ENCODE assay signal across 3 cellular contexts in the genomic region with DNA sequence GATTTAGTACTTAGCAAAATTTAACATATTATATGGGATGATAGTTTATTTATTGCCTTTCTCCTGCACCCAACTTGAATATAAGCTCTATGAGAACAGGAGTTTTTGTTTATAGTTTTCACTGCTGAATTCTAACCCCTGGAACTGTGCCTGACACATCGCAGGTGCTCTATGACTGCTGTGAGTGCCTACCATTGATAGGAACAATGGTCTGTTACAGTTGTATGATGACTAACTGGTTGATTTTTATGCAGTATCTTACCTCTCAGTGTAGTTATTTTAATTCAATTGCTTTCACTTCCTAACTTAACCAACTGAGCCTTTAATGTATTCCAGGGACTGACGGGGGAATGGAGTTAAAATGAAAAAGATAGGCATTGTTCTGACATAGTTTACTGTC.
TF ChIP-seq lines count a peak whose summit lies in the region.

No MANE protein-coding gene starts in this region.

TF ChIP-seq in SK-N-SH, 30 proteins besides CTCF, POLR2A, EP300 and RAD21 (continued from another document):
- TF ChIP-seq, protein P1, sequence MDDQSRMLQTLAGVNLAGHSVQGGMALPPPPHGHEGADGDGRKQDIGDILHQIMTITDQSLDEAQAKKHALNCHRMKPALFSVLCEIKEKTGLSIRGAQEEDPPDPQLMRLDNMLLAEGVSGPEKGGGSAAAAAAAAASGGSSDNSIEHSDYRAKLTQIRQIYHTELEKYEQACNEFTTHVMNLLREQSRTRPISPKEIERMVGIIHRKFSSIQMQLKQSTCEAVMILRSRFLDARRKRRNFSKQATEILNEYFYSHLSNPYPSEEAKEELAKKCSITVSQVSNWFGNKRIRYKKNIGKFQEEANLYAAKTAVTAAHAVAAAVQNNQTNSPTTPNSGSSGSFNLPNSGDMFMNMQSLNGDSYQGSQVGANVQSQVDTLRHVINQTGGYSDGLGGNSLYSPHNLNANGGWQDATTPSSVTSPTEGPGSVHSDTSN (IDR thresholded peaks at IDR 0.05), result no peak
- TF ChIP-seq NRF1 (IDR thresholded peaks at IDR 0.05; ENCODE audit: low read depth, low read length) (no peak), JUND (IDR thresholded peaks at IDR 0.05) (no peak)
TF ChIP-seq in SK-N-SH: peak in this region for 0.

TF ChIP-seq in GM23338, 12 proteins besides CTCF, POLR2A, EP300 and RAD21 (continued from another document):
- TF ChIP-seq, protein P2, sequence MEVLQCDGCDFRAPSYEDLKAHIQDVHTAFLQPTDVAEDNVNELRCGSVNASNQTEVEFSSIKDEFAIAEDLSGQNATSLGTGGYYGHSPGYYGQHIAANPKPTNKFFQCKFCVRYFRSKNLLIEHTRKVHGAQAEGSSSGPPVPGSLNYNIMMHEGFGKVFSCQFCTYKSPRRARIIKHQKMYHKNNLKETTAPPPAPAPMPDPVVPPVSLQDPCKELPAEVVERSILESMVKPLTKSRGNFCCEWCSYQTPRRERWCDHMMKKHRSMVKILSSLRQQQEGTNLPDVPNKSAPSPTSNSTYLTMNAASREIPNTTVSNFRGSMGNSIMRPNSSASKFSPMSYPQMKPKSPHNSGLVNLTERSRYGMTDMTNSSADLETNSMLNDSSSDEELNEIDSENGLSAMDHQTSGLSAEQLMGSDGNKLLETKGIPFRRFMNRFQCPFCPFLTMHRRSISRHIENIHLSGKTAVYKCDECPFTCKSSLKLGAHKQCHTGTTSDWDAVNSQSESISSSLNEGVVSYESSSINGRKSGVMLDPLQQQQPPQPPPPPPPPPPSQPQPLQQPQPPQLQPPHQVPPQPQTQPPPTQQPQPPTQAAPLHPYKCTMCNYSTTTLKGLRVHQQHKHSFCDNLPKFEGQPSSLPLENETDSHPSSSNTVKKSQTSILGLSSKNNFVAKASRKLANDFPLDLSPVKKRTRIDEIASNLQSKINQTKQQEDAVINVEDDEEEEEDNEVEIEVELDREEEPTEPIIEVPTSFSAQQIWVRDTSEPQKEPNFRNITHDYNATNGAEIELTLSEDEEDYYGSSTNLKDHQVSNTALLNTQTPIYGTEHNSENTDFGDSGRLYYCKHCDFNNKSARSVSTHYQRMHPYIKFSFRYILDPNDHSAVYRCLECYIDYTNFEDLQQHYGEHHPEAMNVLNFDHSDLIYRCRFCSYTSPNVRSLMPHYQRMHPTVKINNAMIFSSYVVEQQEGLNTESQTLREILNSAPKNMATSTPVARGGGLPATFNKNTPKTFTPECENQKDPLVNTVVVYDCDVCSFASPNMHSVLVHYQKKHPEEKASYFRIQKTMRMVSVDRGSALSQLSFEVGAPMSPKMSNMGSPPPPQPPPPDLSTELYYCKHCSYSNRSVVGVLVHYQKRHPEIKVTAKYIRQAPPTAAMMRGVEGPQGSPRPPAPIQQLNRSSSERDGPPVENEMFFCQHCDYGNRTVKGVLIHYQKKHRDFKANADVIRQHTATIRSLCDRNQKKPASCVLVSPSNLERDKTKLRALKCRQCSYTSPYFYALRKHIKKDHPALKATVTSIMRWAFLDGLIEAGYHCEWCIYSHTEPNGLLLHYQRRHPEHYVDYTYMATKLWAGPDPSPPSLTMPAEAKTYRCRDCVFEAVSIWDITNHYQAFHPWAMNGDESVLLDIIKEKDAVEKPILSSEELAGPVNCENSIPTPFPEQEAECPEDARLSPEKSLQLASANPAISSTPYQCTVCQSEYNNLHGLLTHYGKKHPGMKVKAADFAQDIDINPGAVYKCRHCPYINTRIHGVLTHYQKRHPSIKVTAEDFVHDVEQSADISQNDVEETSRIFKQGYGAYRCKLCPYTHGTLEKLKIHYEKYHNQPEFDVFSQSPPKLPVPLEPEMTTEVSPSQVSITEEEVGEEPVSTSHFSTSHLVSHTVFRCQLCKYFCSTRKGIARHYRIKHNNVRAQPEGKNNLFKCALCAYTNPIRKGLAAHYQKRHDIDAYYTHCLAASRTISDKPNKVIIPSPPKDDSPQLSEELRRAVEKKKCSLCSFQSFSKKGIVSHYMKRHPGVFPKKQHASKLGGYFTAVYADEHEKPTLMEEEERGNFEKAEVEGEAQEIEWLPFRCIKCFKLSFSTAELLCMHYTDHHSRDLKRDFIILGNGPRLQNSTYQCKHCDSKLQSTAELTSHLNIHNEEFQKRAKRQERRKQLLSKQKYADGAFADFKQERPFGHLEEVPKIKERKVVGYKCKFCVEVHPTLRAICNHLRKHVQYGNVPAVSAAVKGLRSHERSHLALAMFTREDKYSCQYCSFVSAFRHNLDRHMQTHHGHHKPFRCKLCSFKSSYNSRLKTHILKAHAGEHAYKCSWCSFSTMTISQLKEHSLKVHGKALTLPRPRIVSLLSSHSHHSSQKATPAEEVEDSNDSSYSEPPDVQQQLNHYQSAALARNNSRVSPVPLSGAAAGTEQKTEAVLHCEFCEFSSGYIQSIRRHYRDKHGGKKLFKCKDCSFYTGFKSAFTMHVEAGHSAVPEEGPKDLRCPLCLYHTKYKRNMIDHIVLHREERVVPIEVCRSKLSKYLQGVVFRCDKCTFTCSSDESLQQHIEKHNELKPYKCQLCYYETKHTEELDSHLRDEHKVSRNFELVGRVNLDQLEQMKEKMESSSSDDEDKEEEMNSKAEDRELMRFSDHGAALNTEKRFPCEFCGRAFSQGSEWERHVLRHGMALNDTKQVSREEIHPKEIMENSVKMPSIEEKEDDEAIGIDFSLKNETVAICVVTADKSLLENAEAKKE (CRISPR knock-in tag; IDR thresholded peaks at IDR 0.05), result no peak
- TF ChIP-seq POLR2AphosphoS5 (IDR thresholded peaks at IDR 0.05; ENCODE audit: low read depth), result no peak
TF ChIP-seq in GM23338: peak in this region for 0.

TF ChIP-seq in WTC11, 78 proteins besides CTCF, POLR2A, EP300 and RAD21 (continued from another document):
- TF ChIP-seq, protein P3, sequence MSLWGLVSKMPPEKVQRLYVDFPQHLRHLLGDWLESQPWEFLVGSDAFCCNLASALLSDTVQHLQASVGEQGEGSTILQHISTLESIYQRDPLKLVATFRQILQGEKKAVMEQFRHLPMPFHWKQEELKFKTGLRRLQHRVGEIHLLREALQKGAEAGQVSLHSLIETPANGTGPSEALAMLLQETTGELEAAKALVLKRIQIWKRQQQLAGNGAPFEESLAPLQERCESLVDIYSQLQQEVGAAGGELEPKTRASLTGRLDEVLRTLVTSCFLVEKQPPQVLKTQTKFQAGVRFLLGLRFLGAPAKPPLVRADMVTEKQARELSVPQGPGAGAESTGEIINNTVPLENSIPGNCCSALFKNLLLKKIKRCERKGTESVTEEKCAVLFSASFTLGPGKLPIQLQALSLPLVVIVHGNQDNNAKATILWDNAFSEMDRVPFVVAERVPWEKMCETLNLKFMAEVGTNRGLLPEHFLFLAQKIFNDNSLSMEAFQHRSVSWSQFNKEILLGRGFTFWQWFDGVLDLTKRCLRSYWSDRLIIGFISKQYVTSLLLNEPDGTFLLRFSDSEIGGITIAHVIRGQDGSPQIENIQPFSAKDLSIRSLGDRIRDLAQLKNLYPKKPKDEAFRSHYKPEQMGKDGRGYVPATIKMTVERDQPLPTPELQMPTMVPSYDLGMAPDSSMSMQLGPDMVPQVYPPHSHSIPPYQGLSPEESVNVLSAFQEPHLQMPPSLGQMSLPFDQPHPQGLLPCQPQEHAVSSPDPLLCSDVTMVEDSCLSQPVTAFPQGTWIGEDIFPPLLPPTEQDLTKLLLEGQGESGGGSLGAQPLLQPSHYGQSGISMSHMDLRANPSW (CRISPR knock-in tag; conservative IDR thresholded peaks at IDR 0.05; ENCODE audit: low read depth), result no peak
- TF ChIP-seq NFYB (CRISPR knock-in tag; conservative IDR thresholded peaks at IDR 0.05; ENCODE audit: low read depth) (no peak), TCF7 (CRISPR knock-in tag; IDR thresholded peaks at IDR 0.05; ENCODE audit: low read depth) (no peak), SOX15 (CRISPR knock-in tag; IDR thresholded peaks at IDR 0.05) (no peak), KAT7 (CRISPR knock-in tag; IDR thresholded peaks at IDR 0.05; ENCODE audit: borderline replicate concordance) (no peak), ZNF121 (CRISPR knock-in tag; IDR thresholded peaks at IDR 0.05) (no peak), ZNF416 (CRISPR knock-in tag; IDR thresholded peaks at IDR 0.05) (no peak), SP1 (CRISPR knock-in tag; conservative IDR thresholded peaks at IDR 0.05) (no peak), GABPB1 (CRISPR knock-in tag; IDR thresholded peaks at IDR 0.05) (no peak), EMX1 (CRISPR knock-in tag; IDR thresholded peaks at IDR 0.05) (no peak), ZBTB21 (CRISPR knock-in tag; IDR thresholded peaks at IDR 0.05; ENCODE audit: borderline replicate concordance) (no peak)
- TF ChIP-seq, protein P4, sequence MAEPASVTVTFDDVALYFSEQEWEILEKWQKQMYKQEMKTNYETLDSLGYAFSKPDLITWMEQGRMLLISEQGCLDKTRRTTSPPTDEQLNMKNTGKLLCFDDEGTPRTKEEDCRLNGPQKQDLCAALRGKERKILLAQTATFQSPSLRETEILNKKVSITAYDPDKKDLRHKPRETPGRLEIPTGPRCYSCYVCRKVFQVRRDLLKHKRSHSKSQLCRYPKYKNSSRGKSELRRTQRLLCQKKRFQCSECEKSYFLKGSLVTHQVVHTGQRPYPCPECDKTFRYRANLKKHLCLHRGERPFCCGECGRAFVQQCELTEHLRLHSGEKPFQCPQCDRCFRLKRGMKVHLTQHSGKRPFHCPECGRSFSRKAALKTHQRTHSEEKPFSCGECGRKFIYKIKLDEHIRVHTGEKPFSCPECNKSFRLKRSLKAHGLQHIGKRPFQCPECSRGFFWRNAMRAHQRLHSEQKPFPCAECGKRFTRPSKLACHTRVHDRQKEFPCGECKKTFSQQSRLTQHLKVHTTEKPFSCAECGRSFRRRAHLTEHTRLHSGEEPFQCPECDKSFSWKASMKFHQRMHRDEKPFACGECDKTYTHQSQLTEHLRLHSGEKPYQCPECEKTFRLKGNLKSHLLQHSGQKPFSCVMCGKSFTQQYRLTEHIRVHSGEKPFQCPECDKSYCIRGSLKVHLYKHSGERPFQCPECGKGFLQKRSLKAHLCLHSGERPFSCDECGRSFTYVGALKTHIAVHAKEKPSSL (CRISPR knock-in tag; conservative IDR thresholded peaks at IDR 0.05), result no peak
- TF ChIP-seq, protein P5, sequence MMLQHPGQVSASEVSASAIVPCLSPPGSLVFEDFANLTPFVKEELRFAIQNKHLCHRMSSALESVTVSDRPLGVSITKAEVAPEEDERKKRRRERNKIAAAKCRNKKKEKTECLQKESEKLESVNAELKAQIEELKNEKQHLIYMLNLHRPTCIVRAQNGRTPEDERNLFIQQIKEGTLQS (CRISPR knock-in tag; conservative IDR thresholded peaks at IDR 0.05), result no peak
- TF ChIP-seq, protein P6, sequence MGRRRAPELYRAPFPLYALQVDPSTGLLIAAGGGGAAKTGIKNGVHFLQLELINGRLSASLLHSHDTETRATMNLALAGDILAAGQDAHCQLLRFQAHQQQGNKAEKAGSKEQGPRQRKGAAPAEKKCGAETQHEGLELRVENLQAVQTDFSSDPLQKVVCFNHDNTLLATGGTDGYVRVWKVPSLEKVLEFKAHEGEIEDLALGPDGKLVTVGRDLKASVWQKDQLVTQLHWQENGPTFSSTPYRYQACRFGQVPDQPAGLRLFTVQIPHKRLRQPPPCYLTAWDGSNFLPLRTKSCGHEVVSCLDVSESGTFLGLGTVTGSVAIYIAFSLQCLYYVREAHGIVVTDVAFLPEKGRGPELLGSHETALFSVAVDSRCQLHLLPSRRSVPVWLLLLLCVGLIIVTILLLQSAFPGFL (CRISPR knock-in tag; IDR thresholded peaks at IDR 0.05; ENCODE audit: borderline replicate concordance), result no peak
- TF ChIP-seq, protein P7, sequence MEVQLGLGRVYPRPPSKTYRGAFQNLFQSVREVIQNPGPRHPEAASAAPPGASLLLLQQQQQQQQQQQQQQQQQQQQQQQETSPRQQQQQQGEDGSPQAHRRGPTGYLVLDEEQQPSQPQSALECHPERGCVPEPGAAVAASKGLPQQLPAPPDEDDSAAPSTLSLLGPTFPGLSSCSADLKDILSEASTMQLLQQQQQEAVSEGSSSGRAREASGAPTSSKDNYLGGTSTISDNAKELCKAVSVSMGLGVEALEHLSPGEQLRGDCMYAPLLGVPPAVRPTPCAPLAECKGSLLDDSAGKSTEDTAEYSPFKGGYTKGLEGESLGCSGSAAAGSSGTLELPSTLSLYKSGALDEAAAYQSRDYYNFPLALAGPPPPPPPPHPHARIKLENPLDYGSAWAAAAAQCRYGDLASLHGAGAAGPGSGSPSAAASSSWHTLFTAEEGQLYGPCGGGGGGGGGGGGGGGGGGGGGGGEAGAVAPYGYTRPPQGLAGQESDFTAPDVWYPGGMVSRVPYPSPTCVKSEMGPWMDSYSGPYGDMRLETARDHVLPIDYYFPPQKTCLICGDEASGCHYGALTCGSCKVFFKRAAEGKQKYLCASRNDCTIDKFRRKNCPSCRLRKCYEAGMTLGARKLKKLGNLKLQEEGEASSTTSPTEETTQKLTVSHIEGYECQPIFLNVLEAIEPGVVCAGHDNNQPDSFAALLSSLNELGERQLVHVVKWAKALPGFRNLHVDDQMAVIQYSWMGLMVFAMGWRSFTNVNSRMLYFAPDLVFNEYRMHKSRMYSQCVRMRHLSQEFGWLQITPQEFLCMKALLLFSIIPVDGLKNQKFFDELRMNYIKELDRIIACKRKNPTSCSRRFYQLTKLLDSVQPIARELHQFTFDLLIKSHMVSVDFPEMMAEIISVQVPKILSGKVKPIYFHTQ (CRISPR knock-in tag; IDR thresholded peaks at IDR 0.05), result no peak
- TF ChIP-seq, protein P8, sequence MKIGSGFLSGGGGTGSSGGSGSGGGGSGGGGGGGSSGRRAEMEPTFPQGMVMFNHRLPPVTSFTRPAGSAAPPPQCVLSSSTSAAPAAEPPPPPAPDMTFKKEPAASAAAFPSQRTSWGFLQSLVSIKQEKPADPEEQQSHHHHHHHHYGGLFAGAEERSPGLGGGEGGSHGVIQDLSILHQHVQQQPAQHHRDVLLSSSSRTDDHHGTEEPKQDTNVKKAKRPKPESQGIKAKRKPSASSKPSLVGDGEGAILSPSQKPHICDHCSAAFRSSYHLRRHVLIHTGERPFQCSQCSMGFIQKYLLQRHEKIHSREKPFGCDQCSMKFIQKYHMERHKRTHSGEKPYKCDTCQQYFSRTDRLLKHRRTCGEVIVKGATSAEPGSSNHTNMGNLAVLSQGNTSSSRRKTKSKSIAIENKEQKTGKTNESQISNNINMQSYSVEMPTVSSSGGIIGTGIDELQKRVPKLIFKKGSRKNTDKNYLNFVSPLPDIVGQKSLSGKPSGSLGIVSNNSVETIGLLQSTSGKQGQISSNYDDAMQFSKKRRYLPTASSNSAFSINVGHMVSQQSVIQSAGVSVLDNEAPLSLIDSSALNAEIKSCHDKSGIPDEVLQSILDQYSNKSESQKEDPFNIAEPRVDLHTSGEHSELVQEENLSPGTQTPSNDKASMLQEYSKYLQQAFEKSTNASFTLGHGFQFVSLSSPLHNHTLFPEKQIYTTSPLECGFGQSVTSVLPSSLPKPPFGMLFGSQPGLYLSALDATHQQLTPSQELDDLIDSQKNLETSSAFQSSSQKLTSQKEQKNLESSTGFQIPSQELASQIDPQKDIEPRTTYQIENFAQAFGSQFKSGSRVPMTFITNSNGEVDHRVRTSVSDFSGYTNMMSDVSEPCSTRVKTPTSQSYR (CRISPR knock-in tag; IDR thresholded peaks at IDR 0.05), result no peak
